Comparison of ENCODE assay signal across 13 cellular contexts in the genomic region with DNA sequence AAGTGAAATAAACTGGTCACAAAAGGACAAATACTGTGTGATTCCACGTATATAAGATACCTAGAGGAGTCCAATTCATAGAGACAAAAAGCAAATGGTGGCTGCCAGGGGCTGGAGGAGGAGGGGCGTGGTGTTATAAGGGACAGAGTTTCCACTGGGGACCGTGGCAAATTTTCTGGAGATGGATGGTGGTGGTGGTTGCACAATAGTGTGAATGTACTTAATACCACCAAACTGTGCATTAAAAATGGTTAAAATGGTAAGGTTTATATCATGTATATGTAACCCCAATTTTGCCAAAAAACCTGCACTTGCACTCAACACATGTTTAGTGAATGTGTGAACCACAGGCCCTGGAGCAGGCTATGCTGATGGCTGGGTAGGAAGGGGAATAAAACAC. TPM values are rescaled to one million over a fixed set of nuclear protein-coding genes. Genes with fewer than 3 reads are reported as not detected.
DNase-seq lines count a peak whose midpoint lies in the region; ATAC-seq and TF ChIP-seq lines count a peak whose summit lies in the region.
"Had no signal": no experiment of that assay in that cellular context is flagged by ENCODE, and none has a peak within 500 bp of the region (broad histone marks: within the 10 kb centered on the region; RNA-seq: fewer than 3 reads in every experiment).

No MANE protein-coding gene starts in this region.

- H3K9me3 ChIP-seq in CD4-positive, alpha-beta T cell (ENCODE audit: control insufficient read depth, low read length) = no peaks in the 10 kb centered on the region
- H3K9me3 ChIP-seq in T-helper 17 cell (ENCODE audit: control insufficient read depth, low read length, poor library complexity, severe bottlenecking) (no peaks in the 10 kb centered on the region), osteoblast (ENCODE audit: low read depth, low read length) (no peaks in the 10 kb centered on the region)

- H3K4me2 ChIP-seq in osteoblast (ENCODE audit: insufficient read depth, low read length) = no peak overlapping the region
- H3K4me2 ChIP-seq: A549 had no signal

- ATAC-seq in CD4-positive, alpha-beta T cell (ENCODE audit: poor library complexity) = no peak
- no peak for ATAC-seq in T-helper 17 cell
- ATAC-seq: A549, GM12878 had no signal

- CTCF ChIA-PET in CD4-positive, alpha-beta T cell (lab: Charles Lee) = no interaction called here

- no peak for DNase-seq in CD4-positive, alpha-beta T cell
- DNase-seq in T-helper 17 cell = no peak
- no peak for DNase-seq in posterior cingulate gyrus
- no peak for DNase-seq in osteoblast (ENCODE audit: insufficient read length, low spot score, missing footprints)
- no peak for DNase-seq in activated T-helper 2 cell treated with anti-CD3 and anti-CD28 coated beads, Interferon-gamma antibody, Interleukin-2, Interleukin-4, amounts not matched to agents 10 μg/mL and 5 μg/mL and 100 μg/mL, durations not matched to agents 14 hours and 24 hours and 36 hours (ENCODE audit: low spot score)
- DNase-seq: DMS79, HCEC 1CT, HFFc6 had no signal

- no peaks in the 10 kb centered on the region for H3K36me3 ChIP-seq in osteoblast (ENCODE audit: insufficient read depth, low read length)

- intact Hi-C loops in CD4-positive, alpha-beta T cell (cut with DNase I, micrococcal nuclease) = loop anchor here in 1 of 2 experiments (10.0 kb wide), 1 partner anchor 1248 kb away; a partner anchor contains a TSS
- intact Hi-C loops in posterior cingulate gyrus (cut with DNase I) = loop anchor here (10.0 kb wide), 1 partner anchor 478 kb away; a partner anchor contains a TSS
- intact Hi-C loops in activated T-helper 2 cell treated with anti-CD3 and anti-CD28 coated beads, Interferon-gamma antibody, Interleukin-2, Interleukin-4, amounts not matched to agents 10 μg/mL and 5 μg/mL and 100 μg/mL, durations not matched to agents 14 hours and 24 hours and 36 hours (cut with micrococcal nuclease) = loop anchor here (10.0 kb wide), 1 partner anchor 592 kb away; no protein-coding TSS in a partner anchor

- H2AFZ ChIP-seq in osteoblast (ENCODE audit: low read length) = no peak overlapping the region

- no peaks in the 10 kb centered on the region for H3K9me3 Mint-ChIP-seq in CD4-positive, alpha-beta T cell
- H3K9me3 Mint-ChIP-seq in nephron = peaks cover 18% of the 10 kb centered on the region
- peaks cover 11% of the 10 kb centered on the region for H3K9me3 Mint-ChIP-seq in activated T-helper 2 cell treated with anti-CD3 and anti-CD28 coated beads, Interferon-gamma antibody, Interleukin-2, Interleukin-4, amounts not matched to agents 10 μg/mL and 5 μg/mL and 100 μg/mL, durations not matched to agents 14 hours and 24 hours and 36 hours

- no peak overlapping the region for H3K27ac ChIP-seq in CD4-positive, alpha-beta T cell (ENCODE audit: low read depth, low read length)
- H3K27ac ChIP-seq in osteoblast (ENCODE audit: low read depth, low read length) = no peak overlapping the region
- H3K27ac ChIP-seq: A549 had no signal

- peak overlapping the region; percentile 52 for H3K4me3 Mint-ChIP-seq in CD4-positive, alpha-beta T cell
- H3K4me3 Mint-ChIP-seq in T-helper 17 cell (no peak overlapping the region), nephron (peak overlapping the region; percentile 51 to 80 (median 58))
- no peak overlapping the region for H3K4me3 Mint-ChIP-seq in activated T-helper 2 cell treated with anti-CD3 and anti-CD28 coated beads, Interferon-gamma antibody, Interleukin-2, Interleukin-4, amounts not matched to agents 10 μg/mL and 5 μg/mL and 100 μg/mL, durations not matched to agents 14 hours and 24 hours and 36 hours (ENCODE audit: low read depth)
- H3K4me3 Mint-ChIP-seq: CD14-positive monocyte, HFFc6 had no signal

- no peaks in the 10 kb centered on the region for H4K20me1 ChIP-seq in osteoblast (ENCODE audit: insufficient read depth, low read length)

- no peak overlapping the region for H3K4me3 ChIP-seq in osteoblast (ENCODE audit: insufficient read depth, low read length)
- H3K4me3 ChIP-seq: A549, GM12878 had no signal

- peaks cover 9% of the 10 kb centered on the region for H3K36me3 Mint-ChIP-seq in CD4-positive, alpha-beta T cell (ENCODE audit: low read depth)
- H3K36me3 Mint-ChIP-seq in T-helper 17 cell (ENCODE audit: low read depth) (peaks cover 2% of the 10 kb centered on the region), nephron (ENCODE audit: low read depth) (peaks cover 18% of the 10 kb centered on the region)
- H3K36me3 Mint-ChIP-seq in activated T-helper 2 cell treated with anti-CD3 and anti-CD28 coated beads, Interferon-gamma antibody, Interleukin-2, Interleukin-4, amounts not matched to agents 10 μg/mL and 5 μg/mL and 100 μg/mL, durations not matched to agents 14 hours and 24 hours and 36 hours (ENCODE audit: low read depth) = peaks cover 19% of the 10 kb centered on the region

- peaks cover 21% of the 10 kb centered on the region for H3K4me1 Mint-ChIP-seq in CD4-positive, alpha-beta T cell (ENCODE audit: low read depth)
- H3K4me1 Mint-ChIP-seq in T-helper 17 cell = peaks cover 21% of the 10 kb centered on the region
- H3K4me1 Mint-ChIP-seq in nephron = peaks cover 9% of the 10 kb centered on the region
- peaks cover 9% of the 10 kb centered on the region for H3K4me1 Mint-ChIP-seq in activated T-helper 2 cell treated with anti-CD3 and anti-CD28 coated beads, Interferon-gamma antibody, Interleukin-2, Interleukin-4, amounts not matched to agents 10 μg/mL and 5 μg/mL and 100 μg/mL, durations not matched to agents 14 hours and 24 hours and 36 hours (ENCODE audit: low read depth)

- POLR2A ChIA-PET in CD4-positive, alpha-beta T cell (lab: Charles Lee) = no interaction called here

- no peak for TF ChIP-seq CTCF in CD4-positive, alpha-beta T cell (IDR thresholded peaks at IDR 0.05)
- TF ChIP-seq CTCF in nephron (IDR thresholded peaks at IDR 0.05; ENCODE audit: unreplicated experiment in 3 of 3) (no peak), osteoblast (IDR thresholded peaks at IDR 0.05; ENCODE audit: extremely low read depth, low read depth, low read length) (no peak)

- no peaks in the 10 kb centered on the region for H3K27me3 ChIP-seq in CD4-positive, alpha-beta T cell (ENCODE audit: control insufficient read depth, insufficient read depth, low read length)
- no peaks in the 10 kb centered on the region for H3K27me3 ChIP-seq in osteoblast (ENCODE audit: insufficient read depth, low read length)

- peak overlapping the region; percentile 16 for H3K27ac Mint-ChIP-seq in CD4-positive, alpha-beta T cell
- H3K27ac Mint-ChIP-seq in T-helper 17 cell (peak overlapping the region; percentile 37), nephron (peak overlapping the region in 1 of 3 experiments; percentile 70)
- H3K27ac Mint-ChIP-seq in activated T-helper 2 cell treated with anti-CD3 and anti-CD28 coated beads, Interferon-gamma antibody, Interleukin-2, Interleukin-4, amounts not matched to agents 10 μg/mL and 5 μg/mL and 100 μg/mL, durations not matched to agents 14 hours and 24 hours and 36 hours = no peak overlapping the region
- H3K27ac Mint-ChIP-seq: CD14-positive monocyte, HFFc6 had no signal

- peaks cover 18% of the 10 kb centered on the region for H3K79me2 ChIP-seq in osteoblast (ENCODE audit: insufficient read depth, low read length)

- H3K27me3 Mint-ChIP-seq in CD4-positive, alpha-beta T cell = no peaks in the 10 kb centered on the region
- H3K27me3 Mint-ChIP-seq in T-helper 17 cell (no peaks in the 10 kb centered on the region), nephron (ENCODE audit: low read depth) (no peaks in the 10 kb centered on the region)
- H3K27me3 Mint-ChIP-seq in activated T-helper 2 cell treated with anti-CD3 and anti-CD28 coated beads, Interferon-gamma antibody, Interleukin-2, Interleukin-4, amounts not matched to agents 10 μg/mL and 5 μg/mL and 100 μg/mL, durations not matched to agents 14 hours and 24 hours and 36 hours (ENCODE audit: low read depth) = no peaks in the 10 kb centered on the region
- H3K27me3 Mint-ChIP-seq: IgD-negative memory B cell had no signal

- peaks cover 12% of the 10 kb centered on the region for H3K4me1 ChIP-seq in osteoblast (ENCODE audit: insufficient read depth, low read length)

RNA-seq across cellular contexts. Expression of a gene that starts 3.7 kb away (rescaled TPM):
- 10 to 100 TPM; 27.3 to 28.8 TPM for total RNA-seq in CD4-positive, alpha-beta T cell
- total RNA-seq in T-helper 17 cell (10 to 100 TPM; 24.8 to 27.1 TPM), osteoblast (14.8 and 15.0 TPM in 2 replicates)
- total RNA-seq in activated T-helper 2 cell treated with anti-CD3 and anti-CD28 coated beads, Interferon-gamma antibody, Interleukin-2, Interleukin-4, amounts not matched to agents 10 μg/mL and 5 μg/mL and 100 μg/mL, durations not matched to agents 14 hours and 24 hours and 36 hours = 24.6 and 24.8 TPM in 2 replicates

Comparison
In these comparisons a context has a peak if more than half of its experiments do, and no peak if none do; other contexts are left out.
1. H3K4me3 Mint-ChIP-seq: peak in CD4-positive, alpha-beta T cell (single experiment) and nephron (3 of 3); none in T-helper 17 cell (single experiment) and activated T-helper 2 cell treated with anti-CD3 and anti-CD28 coated beads, Interferon-gamma antibody, Interleukin-2, Interleukin-4, amounts not matched to agents 10 μg/mL and 5 μg/mL and 100 μg/mL, durations not matched to agents 14 hours and 24 hours and 36 hours (single experiment).